In the genomic region with DNA sequence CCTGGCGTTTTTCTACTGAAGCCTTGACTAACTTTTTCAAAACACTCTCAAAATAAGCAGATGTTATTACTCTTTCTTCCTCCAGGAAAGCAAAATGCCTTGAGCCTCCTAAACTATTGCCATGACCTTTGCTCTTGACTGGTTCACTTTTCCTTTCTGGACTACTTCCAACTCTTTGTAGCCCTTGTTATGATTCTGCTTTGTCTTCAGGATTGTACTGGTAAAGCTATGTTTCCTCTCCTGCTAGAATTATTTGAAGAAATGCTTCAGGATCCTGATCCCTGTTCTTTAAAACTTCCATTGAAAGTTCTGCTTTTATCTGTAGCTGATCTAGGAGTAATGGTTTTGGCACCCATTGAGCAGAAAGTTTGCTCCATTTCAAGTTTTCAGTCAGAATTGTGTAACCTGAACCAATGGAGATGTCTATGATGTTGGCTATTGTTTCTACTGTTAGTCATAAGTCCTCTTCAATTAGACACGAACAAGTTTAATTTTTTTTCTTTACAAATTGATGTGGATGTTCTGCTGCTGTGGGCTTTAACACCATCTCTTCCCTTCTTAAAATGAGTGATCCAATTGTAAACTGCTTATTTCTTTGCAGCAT, we compare ENCODE assay signal across 22 cellular contexts.
DNase-seq lines count a peak whose midpoint lies in the region; ATAC-seq, FAIRE-seq and TF ChIP-seq lines count a peak whose summit lies in the region.
"Had no signal": no experiment of that assay in that cellular context is flagged by ENCODE, and none has a peak within 500 bp of the region (broad histone marks: within the 10 kb centered on the region; RNA-seq: fewer than 3 reads in every experiment).

No MANE protein-coding gene starts in this region.

- peak; percentile 61 for FAIRE-seq in H54 (lab: Jason Lieb, UNC)
- FAIRE-seq: GM12892 had no signal

- H4K91ac ChIP-seq in trophoblast cell (ENCODE audit: low read depth, low read length), result no peak overlapping the region

- DNase-seq in H54 (ENCODE audit: insufficient read length, low spot score) (no peak), adipocyte (ENCODE audit: low read depth) (peak; percentile 64), fibroblast of gingiva (ENCODE audit: low read depth) (peak; percentile 4), trophoblast cell (no peak), hepatocyte (ENCODE audit: low spot score) (no peak), NCI-H1048 (lab: John Stamatoyannopoulos, UW) (no peak), NCI-H2107 (lab: John Stamatoyannopoulos, UW) (no peak)
- DNase-seq: activated CD8-positive, alpha-beta T cell treated with anti-CD3 and anti-CD28 coated beads for 36 hours; activated naive CD8-positive, alpha-beta T cell treated with anti-CD3 and anti-CD28 coated beads for 36 hours; effector CD4-positive, alpha-beta T cell; head of caudate nucleus; mesenchymal stem cell; NCI-H1417; NCI-H2081 treated with DMSO at 0.1 percent for 48 hours; NCI-H446; Right ventricle myocardium superior; stimulated activated naive CD8-positive, alpha-beta T cell treated with anti-CD3 and anti-CD28 coated beads, Interleukin-15, Interleukin-2, amounts not matched to agents 100 U/mL and 50 U/mL, for 24 hours; T-helper 1 cell had no signal

- no peak overlapping the region for H4K12ac ChIP-seq in trophoblast cell (ENCODE audit: low read depth, low read length)

- no peak overlapping the region for H3K4me3 ChIP-seq in adipocyte (ENCODE audit: low read length)
- no peak overlapping the region for H3K4me3 ChIP-seq in trophoblast cell (ENCODE audit: low read depth, low read length)
- H3K4me3 ChIP-seq in hepatocyte, result no peak overlapping the region

- no peak overlapping the region for H3K14ac ChIP-seq in trophoblast cell (ENCODE audit: low read length)

- no peak overlapping the region for H4K8ac ChIP-seq in trophoblast cell (ENCODE audit: low read depth, low read length)

- H3K9me3 ChIP-seq in adipocyte (ENCODE audit: control insufficient read depth, low read length) (peaks cover 3% of the 10 kb centered on the region), trophoblast cell (ENCODE audit: insufficient read depth, low read depth, low read length) (no peaks in the 10 kb centered on the region), hepatocyte (ENCODE audit: low read depth) (no peaks in the 10 kb centered on the region)

- H3K79me1 ChIP-seq in trophoblast cell (ENCODE audit: low read length), result no peaks in the 10 kb centered on the region

- H2AFZ ChIP-seq in trophoblast cell (ENCODE audit: insufficient read depth, low read length, poor library complexity), result no peak overlapping the region
- H2AFZ ChIP-seq in hepatocyte, result no peak overlapping the region

- H2BK12ac ChIP-seq in trophoblast cell (ENCODE audit: low read length), result no peak overlapping the region

- no peak overlapping the region for H3K18ac ChIP-seq in trophoblast cell (ENCODE audit: low read length)

- ATAC-seq in GM18511 (IDR thresholded peaks at IDR 0.05; ENCODE audit: unreplicated experiment), result no peak
- ATAC-seq: activated CD4-positive, CD25-positive, alpha-beta regulatory T cell treated with anti-CD3 and anti-CD28 coated beads, Interleukin-2, amount 50 U/mL, for 24 hours; activated CD8-positive, alpha-beta T cell treated with anti-CD3 and anti-CD28 coated beads for 36 hours; stimulated activated naive CD8-positive, alpha-beta T cell treated with anti-CD3 and anti-CD28 coated beads, Interleukin-15, Interleukin-2, amounts not matched to agents 100 U/mL and 50 U/mL, for 24 hours had no signal

- no peak overlapping the region for H3K23ac ChIP-seq in trophoblast cell (ENCODE audit: low read length)

- H3K27ac ChIP-seq in trophoblast cell (ENCODE audit: low read depth, low read length) (peak overlapping the region; percentile 17), hepatocyte (no peak overlapping the region)
- H3K27ac ChIP-seq: C4-2B had no signal

- no peak overlapping the region for H2BK5ac ChIP-seq in trophoblast cell (ENCODE audit: low read depth, low read length, poor library complexity)

- H3K36me3 ChIP-seq in adipocyte (ENCODE audit: control insufficient read depth, insufficient read depth, low read length, severe bottlenecking) (no peaks in the 10 kb centered on the region), trophoblast cell (ENCODE audit: control insufficient read depth in 1 of 2, insufficient read depth in 2 of 2, low read length in 2 of 2) (no peaks in the 10 kb centered on the region), hepatocyte (replicated peaks; ENCODE audit: insufficient read depth, low read depth) (no peaks in the 10 kb centered on the region)

- H3K4me2 ChIP-seq in trophoblast cell (ENCODE audit: low read length) (no peak overlapping the region), hepatocyte (no peak overlapping the region)

- H3K27me3 ChIP-seq in adipocyte (replicated peaks; ENCODE audit: control insufficient read depth, insufficient read depth, low read length), result no peaks in the 10 kb centered on the region
- no peaks in the 10 kb centered on the region for H3K27me3 ChIP-seq in trophoblast cell (ENCODE audit: insufficient read depth, low read length)
- no peaks in the 10 kb centered on the region for H3K27me3 ChIP-seq in hepatocyte

- no peak overlapping the region for H2BK120ac ChIP-seq in trophoblast cell (ENCODE audit: insufficient read depth, low read length, poor library complexity)

- H3K4me1 ChIP-seq in adipocyte (ENCODE audit: control insufficient read depth, insufficient read depth, low read length) (peaks cover 7% of the 10 kb centered on the region), trophoblast cell (ENCODE audit: control insufficient read depth in 1 of 2, insufficient read depth in 2 of 2, low read length in 2 of 2) (no peaks in the 10 kb centered on the region), hepatocyte (ENCODE audit: insufficient read depth) (no peaks in the 10 kb centered on the region)

- no peak overlapping the region for H3K9ac ChIP-seq in adipocyte (ENCODE audit: low read length)
- H3K9ac ChIP-seq in trophoblast cell (ENCODE audit: low read length), result no peak overlapping the region

- H3K4ac ChIP-seq in trophoblast cell (ENCODE audit: low read depth, low read length), result no peak overlapping the region

- WGBS in trophoblast cell (ENCODE audit: extremely low coverage, insufficient coverage, insufficient read length), result no CpG with 5 or more reads among the region's 2 CpGs
- whole genome bisulfite sequencing in hepatocyte (ENCODE audit: low lambda C conversion rate, missing lambda C conversion rate), result 82% methylated on average over 2 of the region's 2 CpGs

- no peak overlapping the region for H2AK5ac ChIP-seq in trophoblast cell (ENCODE audit: low read length)

- no peaks in the 10 kb centered on the region for H3K9me2 ChIP-seq in hepatocyte (replicated peaks; ENCODE audit: insufficient read depth)

- H4K20me1 ChIP-seq in hepatocyte (ENCODE audit: insufficient read depth, poor library complexity, severe bottlenecking), result no peaks in the 10 kb centered on the region

- no peak for TF ChIP-seq POLR2A in H54 (IDR thresholded peaks at IDR 0.05; ENCODE audit: low read depth, low read length)

- H3K79me2 ChIP-seq in trophoblast cell (ENCODE audit: control insufficient read depth, insufficient read depth, low read length, poor library complexity) (no peaks in the 10 kb centered on the region), hepatocyte (no peaks in the 10 kb centered on the region)

- no peak for TF ChIP-seq CTCF in hepatocyte (IDR thresholded peaks at IDR 0.05; ENCODE audit: poor library complexity)

Comparison
In these comparisons a context has a peak if more than half of its experiments do, and no peak if none do; other contexts are left out.
1. DNase-seq: peak in adipocyte (single experiment) and fibroblast of gingiva (single experiment); none in H54 (single experiment), trophoblast cell (0 of 2), hepatocyte (single experiment), NCI-H1048 (single experiment) and NCI-H2107 (single experiment).